In the genomic region with DNA sequence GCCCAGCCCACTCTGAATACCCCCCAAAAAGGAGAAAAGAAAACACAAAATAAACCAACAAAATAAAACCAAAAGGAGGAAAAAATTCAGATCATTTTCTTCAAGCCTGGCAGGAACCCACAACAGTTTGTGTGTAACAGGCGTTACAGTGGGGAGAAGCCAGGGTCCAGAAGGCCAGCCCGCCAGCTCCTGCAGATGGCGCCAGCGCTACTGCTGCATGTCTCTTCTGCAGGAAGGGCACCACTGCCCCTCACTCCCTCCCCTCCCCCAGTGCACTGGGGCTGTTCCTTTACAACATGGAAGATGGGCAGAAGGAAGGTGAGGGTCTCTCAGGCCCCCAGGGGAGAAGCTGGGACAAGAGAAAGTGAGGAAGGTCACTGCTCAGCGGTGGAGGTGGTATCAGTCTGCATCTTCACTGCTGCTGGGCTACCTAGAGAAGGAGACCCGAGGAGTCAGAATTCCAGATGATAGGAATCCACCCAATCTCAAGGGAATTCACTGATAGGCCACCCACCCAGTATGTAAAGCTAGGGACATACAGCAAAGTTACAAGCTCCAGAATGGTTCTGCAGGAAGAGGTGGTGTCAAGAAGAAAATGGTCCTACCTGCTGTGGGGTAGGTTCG, we compare ENCODE assay signal across 2 cellular contexts.
TF ChIP-seq lines count a peak whose summit lies in the region.

No MANE protein-coding gene starts in this region.

TF ChIP-seq in IMR-90, 13 proteins besides CTCF, POLR2A, EP300 and RAD21 (continued from another document):
- TF ChIP-seq, protein P1, sequence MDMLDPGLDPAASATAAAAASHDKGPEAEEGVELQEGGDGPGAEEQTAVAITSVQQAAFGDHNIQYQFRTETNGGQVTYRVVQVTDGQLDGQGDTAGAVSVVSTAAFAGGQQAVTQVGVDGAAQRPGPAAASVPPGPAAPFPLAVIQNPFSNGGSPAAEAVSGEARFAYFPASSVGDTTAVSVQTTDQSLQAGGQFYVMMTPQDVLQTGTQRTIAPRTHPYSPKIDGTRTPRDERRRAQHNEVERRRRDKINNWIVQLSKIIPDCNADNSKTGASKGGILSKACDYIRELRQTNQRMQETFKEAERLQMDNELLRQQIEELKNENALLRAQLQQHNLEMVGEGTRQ (IDR thresholded peaks at IDR 0.05; ENCODE audit: low read depth, low read length) = no peak
- TF ChIP-seq FOS (IDR thresholded peaks at IDR 0.05; ENCODE audit: low read depth, low read length) (no peak), RFX5 (IDR thresholded peaks at IDR 0.05; ENCODE audit: low read depth, low read length) (no peak), SMC3 (IDR thresholded peaks at IDR 0.05; ENCODE audit: low read depth, low read length) (no peak), CHD1 (IDR thresholded peaks at IDR 0.05; ENCODE audit: low read depth, low read length) (no peak), MAZ (IDR thresholded peaks at IDR 0.05; ENCODE audit: borderline replicate concordance, low read depth, low read length) (no peak), MAFK (IDR thresholded peaks at IDR 0.05; ENCODE audit: low read depth, low read length) (no peak)
- TF ChIP-seq, protein P2, sequence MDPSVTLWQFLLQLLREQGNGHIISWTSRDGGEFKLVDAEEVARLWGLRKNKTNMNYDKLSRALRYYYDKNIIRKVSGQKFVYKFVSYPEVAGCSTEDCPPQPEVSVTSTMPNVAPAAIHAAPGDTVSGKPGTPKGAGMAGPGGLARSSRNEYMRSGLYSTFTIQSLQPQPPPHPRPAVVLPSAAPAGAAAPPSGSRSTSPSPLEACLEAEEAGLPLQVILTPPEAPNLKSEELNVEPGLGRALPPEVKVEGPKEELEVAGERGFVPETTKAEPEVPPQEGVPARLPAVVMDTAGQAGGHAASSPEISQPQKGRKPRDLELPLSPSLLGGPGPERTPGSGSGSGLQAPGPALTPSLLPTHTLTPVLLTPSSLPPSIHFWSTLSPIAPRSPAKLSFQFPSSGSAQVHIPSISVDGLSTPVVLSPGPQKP (IDR thresholded peaks at IDR 0.05; ENCODE audit: borderline replicate concordance, low read depth, low read length) = no peak

TF ChIP-seq in SK-N-SH treated with all-trans-retinoic acid at 6 μM for 48 hours, 23 proteins besides CTCF, POLR2A, EP300 and RAD21 (continued from another document):
- TF ChIP-seq, protein P3, sequence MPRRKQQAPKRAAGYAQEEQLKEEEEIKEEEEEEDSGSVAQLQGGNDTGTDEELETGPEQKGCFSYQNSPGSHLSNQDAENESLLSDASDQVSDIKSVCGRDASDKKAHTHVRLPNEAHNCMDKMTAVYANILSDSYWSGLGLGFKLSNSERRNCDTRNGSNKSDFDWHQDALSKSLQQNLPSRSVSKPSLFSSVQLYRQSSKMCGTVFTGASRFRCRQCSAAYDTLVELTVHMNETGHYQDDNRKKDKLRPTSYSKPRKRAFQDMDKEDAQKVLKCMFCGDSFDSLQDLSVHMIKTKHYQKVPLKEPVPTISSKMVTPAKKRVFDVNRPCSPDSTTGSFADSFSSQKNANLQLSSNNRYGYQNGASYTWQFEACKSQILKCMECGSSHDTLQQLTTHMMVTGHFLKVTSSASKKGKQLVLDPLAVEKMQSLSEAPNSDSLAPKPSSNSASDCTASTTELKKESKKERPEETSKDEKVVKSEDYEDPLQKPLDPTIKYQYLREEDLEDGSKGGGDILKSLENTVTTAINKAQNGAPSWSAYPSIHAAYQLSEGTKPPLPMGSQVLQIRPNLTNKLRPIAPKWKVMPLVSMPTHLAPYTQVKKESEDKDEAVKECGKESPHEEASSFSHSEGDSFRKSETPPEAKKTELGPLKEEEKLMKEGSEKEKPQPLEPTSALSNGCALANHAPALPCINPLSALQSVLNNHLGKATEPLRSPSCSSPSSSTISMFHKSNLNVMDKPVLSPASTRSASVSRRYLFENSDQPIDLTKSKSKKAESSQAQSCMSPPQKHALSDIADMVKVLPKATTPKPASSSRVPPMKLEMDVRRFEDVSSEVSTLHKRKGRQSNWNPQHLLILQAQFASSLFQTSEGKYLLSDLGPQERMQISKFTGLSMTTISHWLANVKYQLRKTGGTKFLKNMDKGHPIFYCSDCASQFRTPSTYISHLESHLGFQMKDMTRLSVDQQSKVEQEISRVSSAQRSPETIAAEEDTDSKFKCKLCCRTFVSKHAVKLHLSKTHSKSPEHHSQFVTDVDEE (CRISPR knock-in tag; IDR thresholded peaks at IDR 0.05) = no peak
- TF ChIP-seq TOX (CRISPR knock-in tag; IDR thresholded peaks at IDR 0.05; ENCODE audit: borderline replicate concordance) = no peak
TF ChIP-seq in SK-N-SH treated with all-trans-retinoic acid at 6 μM for 48 hours: peak in this region for 0.
